18 cellular contexts compared by ENCODE assay signal in genomic region chr5:157877821-157878220, GRCh38.
"Had no signal": no experiment of that assay in that cellular context is flagged by ENCODE, and none has a peak within 500 bp of the region (broad histone marks: within the 10 kb centered on the region; RNA-seq: fewer than 3 reads in every experiment).

No MANE protein-coding gene starts in this region.

- H3K4me1 ChIP-seq: right lobe of liver, stomach, testis, upper lobe of right lung had no signal

- H3K36me3 ChIP-seq: cardiac muscle cell, neural progenitor cell, ovary, right lobe of liver, stomach, upper lobe of right lung had no signal

- H3K4me3 ChIP-seq: cardiac muscle cell, dorsolateral prefrontal cortex, lung, neural progenitor cell, ovary, right lobe of liver, smooth muscle cell, stomach, testis, upper lobe of right lung had no signal

- H3K9ac ChIP-seq: neural progenitor cell had no signal

- H3K27ac ChIP-seq: cardiac muscle cell, dorsolateral prefrontal cortex, neural progenitor cell, ovary, right lobe of liver, stomach, testis, upper lobe of right lung had no signal

- H2AFZ ChIP-seq: neural progenitor cell had no signal

- H3K4me2 ChIP-seq: neural progenitor cell, smooth muscle cell had no signal

- ATAC-seq: activated naive CD8-positive, alpha-beta T cell treated with anti-CD3 and anti-CD28 coated beads, Interleukin-2, amount 50 U/mL, for 24 hours; right lobe of liver; upper lobe of right lung had no signal

- DNase-seq: activated CD4-positive, alpha-beta T cell treated with anti-CD3 and anti-CD28 coated beads, Interleukin-2, amount 50 U/mL, for 4 hours; activated CD4-positive, CD25-positive, alpha-beta regulatory T cell treated with anti-CD3 and anti-CD28 coated beads, Interleukin-2, amount 50 U/mL, for 72 hours; activated naive CD4-positive, alpha-beta T cell treated with anti-CD3 and anti-CD28 coated beads for 36 hours; activated naive CD8-positive, alpha-beta T cell treated with anti-CD3 and anti-CD28 coated beads, Interleukin-2, amount 50 U/mL, for 24 hours; activated T-cell treated with anti-CD3 and anti-CD28 coated beads for 4 hours; dorsolateral prefrontal cortex; endodermal cell; islet precursor cell; midbrain; ovary; right lobe of liver; stomach; testis; upper lobe of right lung had no signal

- H3K27me3 ChIP-seq: cardiac muscle cell, dorsolateral prefrontal cortex, neural progenitor cell, ovary, right lobe of liver, stomach, testis, upper lobe of right lung had no signal

- H3K9me3 ChIP-seq: ovary, right lobe of liver, stomach, testis, upper lobe of right lung had no signal
